Comparison of ENCODE assay signal across 1 cellular context in genomic region chr6:10747251-10747972, GRCh38.
A peak's percentile ranks its signal among the peaks of the same experiment; 100 is the strongest.
TF ChIP-seq lines count a peak whose summit lies in the region.

Gene TMEM14B, plus strand, starts transcription at chr6:10747805. Its CDS starts 1,441 bp downstream, at chr6:10749246.

TF ChIP-seq in HepG2, 621 proteins besides CTCF, POLR2A, EP300 and RAD21 (continued from another document and continues in another):
- TF ChIP-seq TFDP2 (CRISPR knock-in tag; IDR thresholded peaks at IDR 0.05) (peak; percentile 95), TFDP1 (CRISPR knock-in tag; IDR thresholded peaks at IDR 0.05; ENCODE audit: borderline replicate concordance) (peak; percentile 95), CEBPG (CRISPR knock-in tag; IDR thresholded peaks at IDR 0.05) (peak; percentile 77), FOXA3 (CRISPR knock-in tag; IDR thresholded peaks at IDR 0.05) (peak; percentile 65), ZNF205 (CRISPR knock-in tag; IDR thresholded peaks at IDR 0.05) (peak; percentile 88), HNF4G (IDR thresholded peaks at IDR 0.05; ENCODE audit: borderline replicate concordance, low read depth, low read length) (peak; percentile 5; the same call in 1 of the 2 replicates), HNF4G (CRISPR knock-in tag; IDR thresholded peaks at IDR 0.05; ENCODE audit: borderline replicate concordance, low read depth) (peak; percentile 82; the same call in 1 of the 2 replicates), SIN3A (IDR thresholded peaks at IDR 0.05; ENCODE audit: borderline replicate concordance, low read depth, low read length) (peak; percentile 91; the same call in 1 of the 2 replicates), ZNF839 (CRISPR knock-in tag; IDR thresholded peaks at IDR 0.05; ENCODE audit: borderline replicate concordance) (0 out of 2 replicates have a peak, but pooled peaks have one; percentile 65), ZNF704 (CRISPR knock-in tag; IDR thresholded peaks at IDR 0.05; ENCODE audit: borderline replicate concordance) (peak; percentile 71; the same call in 1 of the 2 replicates), MTF2 (CRISPR knock-in tag; IDR thresholded peaks at IDR 0.05; ENCODE audit: borderline replicate concordance) (no peak), TRIM24 (CRISPR knock-in tag; IDR thresholded peaks at IDR 0.05) (no peak), JUN (CRISPR knock-in tag; IDR thresholded peaks at IDR 0.05) (no peak), AGO1 (IDR thresholded peaks at IDR 0.05; ENCODE audit: low read depth, low read length, poor library complexity, severe bottlenecking) (peak; percentile 77), PBX3 (CRISPR knock-in tag; IDR thresholded peaks at IDR 0.05; ENCODE audit: borderline replicate concordance) (no peak), IRF9 (CRISPR knock-in tag; IDR thresholded peaks at IDR 0.05; ENCODE audit: borderline replicate concordance) (peak; percentile 73), ZBTB2 (CRISPR knock-in tag; IDR thresholded peaks at IDR 0.05; ENCODE audit: low read depth) (peak; percentile 99), HNF4A (CRISPR knock-in tag; IDR thresholded peaks at IDR 0.05) (peak; percentile 58), ARHGAP35 (CRISPR knock-in tag; IDR thresholded peaks at IDR 0.05; ENCODE audit: borderline replicate concordance) (peak; percentile 90), ZKSCAN1 (IDR thresholded peaks at IDR 0.05; ENCODE audit: low read length) (no peak; the same call in 1 of the 2 replicates), MAX (IDR thresholded peaks at IDR 0.05) (peak; percentile 93), ISX (CRISPR knock-in tag; conservative IDR thresholded peaks at IDR 0.05) (no peak), MEF2D (CRISPR knock-in tag; IDR thresholded peaks at IDR 0.05) (peak; percentile 96), TAF15 (IDR thresholded peaks at IDR 0.05; ENCODE audit: low read depth, low read length, poor library complexity, severe bottlenecking) (peak; percentile 84), ZNF841 (CRISPR knock-in tag; IDR thresholded peaks at IDR 0.05; ENCODE audit: borderline replicate concordance) (no peak), EHMT2 (IDR thresholded peaks at IDR 0.05; ENCODE audit: borderline replicate concordance, low read depth, low read length) (peak; percentile 77; the same call in 1 of the 2 replicates), NFKB2 (CRISPR knock-in tag; IDR thresholded peaks at IDR 0.05; ENCODE audit: borderline replicate concordance) (peak; percentile 88; the same call in 1 of the 2 replicates), ZNF501 (CRISPR knock-in tag; IDR thresholded peaks at IDR 0.05) (peak; percentile 91), ZNF121 (CRISPR knock-in tag; IDR thresholded peaks at IDR 0.05) (peak; percentile 100), CERS6 (CRISPR knock-in tag; IDR thresholded peaks at IDR 0.05) (no peak), SRSF9 (IDR thresholded peaks at IDR 0.05; ENCODE audit: borderline replicate concordance, insufficient read depth, low read depth, low read length, poor library complexity, severe bottlenecking) (no peak), ETS1 (CRISPR knock-in tag; IDR thresholded peaks at IDR 0.05) (no peak; the same call in 1 of the 2 replicates), KAT2B (IDR thresholded peaks at IDR 0.05; ENCODE audit: borderline replicate concordance, low read depth, low read length) (no peak), RORA (CRISPR knock-in tag; IDR thresholded peaks at IDR 0.05) (no peak), SETDB1 (CRISPR knock-in tag; IDR thresholded peaks at IDR 0.05; ENCODE audit: borderline replicate concordance) (peak; percentile 77; the same call in 1 of the 2 replicates), SMC3 (IDR thresholded peaks at IDR 0.05; ENCODE audit: low read length) (0 out of 2 replicates have a peak, but pooled peaks have one; percentile 3), IRX3 (CRISPR knock-in tag; IDR thresholded peaks at IDR 0.05; ENCODE audit: borderline replicate concordance, low read depth) (peak; percentile 76; the same call in 1 of the 2 replicates), ATF3 (CRISPR knock-in tag; IDR thresholded peaks at IDR 0.05) (0 out of 2 replicates have a peak, but pooled peaks have one; percentile 12), TCF7L2 (IDR thresholded peaks at IDR 0.05; ENCODE audit: low read depth, low read length) (no peak), ZNF619 (CRISPR knock-in tag; IDR thresholded peaks at IDR 0.05) (peak; percentile 67), BRD4 (CRISPR knock-in tag; IDR thresholded peaks at IDR 0.05) (no peak), NFE2 (CRISPR knock-in tag; IDR thresholded peaks at IDR 0.05) (peak; percentile 7; the same call in 1 of the 2 replicates), ZNF678 (CRISPR knock-in tag; IDR thresholded peaks at IDR 0.05) (no peak; the same call in 1 of the 2 replicates), ZNF430 (CRISPR knock-in tag; IDR thresholded peaks at IDR 0.05) (peak; percentile 49; the same call in 1 of the 2 replicates), ZNF615 (CRISPR knock-in tag; IDR thresholded peaks at IDR 0.05; ENCODE audit: borderline replicate concordance) (0 out of 2 replicates have a peak, but pooled peaks have one; percentile 74), STAT5B (CRISPR knock-in tag; IDR thresholded peaks at IDR 0.05) (0 out of 2 replicates have a peak, but pooled peaks have one; percentile 53), ISL2 (CRISPR knock-in tag; IDR thresholded peaks at IDR 0.05) (0 out of 2 replicates have a peak, but pooled peaks have one; percentile 55), NFYB (CRISPR knock-in tag; IDR thresholded peaks at IDR 0.05) (no peak; the same call in 1 of the 2 replicates), ATF1 (CRISPR knock-in tag; IDR thresholded peaks at IDR 0.05) (0 out of 2 replicates have a peak, but pooled peaks have one; percentile 6), SMAD1 (CRISPR knock-in tag; IDR thresholded peaks at IDR 0.05; ENCODE audit: borderline replicate concordance, low read depth) (no peak), JUND (CRISPR knock-in tag; IDR thresholded peaks at IDR 0.05) (no peak), RBFOX2 (IDR thresholded peaks at IDR 0.05; ENCODE audit: low read depth, low read length) (peak; percentile 96)
